1 cellular context compared by ENCODE assay signal in the genomic region with DNA sequence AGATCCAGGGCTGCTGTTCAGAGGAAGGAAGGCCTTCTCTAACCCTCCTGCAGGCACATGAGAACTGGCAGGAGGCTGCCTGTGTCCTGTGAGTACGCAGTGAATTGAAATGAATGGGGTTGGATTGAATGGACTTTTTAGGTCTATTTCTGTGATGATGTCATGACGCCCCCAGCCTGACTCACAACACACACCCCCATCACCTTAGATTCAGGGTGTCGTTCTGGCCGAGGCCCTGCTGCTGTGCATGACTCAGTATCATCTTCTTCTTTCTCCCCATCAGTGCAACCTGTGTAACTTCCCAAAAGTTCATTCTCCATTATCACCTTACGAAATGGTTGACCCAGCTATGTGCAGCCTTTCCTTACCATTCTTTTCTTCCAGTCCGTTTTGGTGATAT.
A peak's percentile ranks its signal among the peaks of the same experiment; 100 is the strongest.
TF ChIP-seq lines count a peak whose summit lies in the region.

No MANE protein-coding gene starts in this region.

TF ChIP-seq in HepG2, 621 proteins besides CTCF, POLR2A, EP300 and RAD21:
- TF ChIP-seq, protein P1, sequence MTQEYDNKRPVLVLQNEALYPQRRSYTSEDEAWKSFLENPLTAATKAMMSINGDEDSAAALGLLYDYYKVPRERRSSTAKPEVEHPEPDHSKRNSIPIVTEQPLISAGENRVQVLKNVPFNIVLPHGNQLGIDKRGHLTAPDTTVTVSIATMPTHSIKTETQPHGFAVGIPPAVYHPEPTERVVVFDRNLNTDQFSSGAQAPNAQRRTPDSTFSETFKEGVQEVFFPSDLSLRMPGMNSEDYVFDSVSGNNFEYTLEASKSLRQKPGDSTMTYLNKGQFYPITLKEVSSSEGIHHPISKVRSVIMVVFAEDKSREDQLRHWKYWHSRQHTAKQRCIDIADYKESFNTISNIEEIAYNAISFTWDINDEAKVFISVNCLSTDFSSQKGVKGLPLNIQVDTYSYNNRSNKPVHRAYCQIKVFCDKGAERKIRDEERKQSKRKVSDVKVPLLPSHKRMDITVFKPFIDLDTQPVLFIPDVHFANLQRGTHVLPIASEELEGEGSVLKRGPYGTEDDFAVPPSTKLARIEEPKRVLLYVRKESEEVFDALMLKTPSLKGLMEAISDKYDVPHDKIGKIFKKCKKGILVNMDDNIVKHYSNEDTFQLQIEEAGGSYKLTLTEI (CRISPR knock-in tag; conservative IDR thresholded peaks at IDR 0.05) = no peak
- no peak for TF ChIP-seq ZNF703 (CRISPR knock-in tag; IDR thresholded peaks at IDR 0.05; ENCODE audit: borderline replicate concordance)
- 0 out of 2 replicates have a peak, but pooled peaks have one; percentile 25 for TF ChIP-seq CREB1 (IDR thresholded peaks at IDR 0.05)
- no peak for TF ChIP-seq CREB1 (CRISPR knock-in tag; IDR thresholded peaks at IDR 0.05)
- TF ChIP-seq, protein P2, sequence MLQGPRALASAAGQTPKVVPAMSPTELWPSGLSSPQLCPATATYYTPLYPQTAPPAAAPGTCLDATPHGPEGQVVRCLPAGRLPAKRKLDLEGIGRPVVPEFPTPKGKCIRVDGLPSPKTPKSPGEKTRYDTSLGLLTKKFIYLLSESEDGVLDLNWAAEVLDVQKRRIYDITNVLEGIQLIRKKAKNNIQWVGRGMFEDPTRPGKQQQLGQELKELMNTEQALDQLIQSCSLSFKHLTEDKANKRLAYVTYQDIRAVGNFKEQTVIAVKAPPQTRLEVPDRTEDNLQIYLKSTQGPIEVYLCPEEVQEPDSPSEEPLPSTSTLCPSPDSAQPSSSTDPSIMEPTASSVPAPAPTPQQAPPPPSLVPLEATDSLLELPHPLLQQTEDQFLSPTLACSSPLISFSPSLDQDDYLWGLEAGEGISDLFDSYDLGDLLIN (CRISPR knock-in tag; IDR thresholded peaks at IDR 0.05; ENCODE audit: borderline replicate concordance) = no peak
- 0 out of 2 replicates have a peak, but pooled peaks have one; percentile 11 for TF ChIP-seq ATF7 (IDR thresholded peaks at IDR 0.05)
- TF ChIP-seq ATF7 (CRISPR knock-in tag; IDR thresholded peaks at IDR 0.05) = no peak
- TF ChIP-seq, protein P3, sequence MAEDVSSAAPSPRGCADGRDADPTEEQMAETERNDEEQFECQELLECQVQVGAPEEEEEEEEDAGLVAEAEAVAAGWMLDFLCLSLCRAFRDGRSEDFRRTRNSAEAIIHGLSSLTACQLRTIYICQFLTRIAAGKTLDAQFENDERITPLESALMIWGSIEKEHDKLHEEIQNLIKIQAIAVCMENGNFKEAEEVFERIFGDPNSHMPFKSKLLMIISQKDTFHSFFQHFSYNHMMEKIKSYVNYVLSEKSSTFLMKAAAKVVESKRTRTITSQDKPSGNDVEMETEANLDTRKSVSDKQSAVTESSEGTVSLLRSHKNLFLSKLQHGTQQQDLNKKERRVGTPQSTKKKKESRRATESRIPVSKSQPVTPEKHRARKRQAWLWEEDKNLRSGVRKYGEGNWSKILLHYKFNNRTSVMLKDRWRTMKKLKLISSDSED (CRISPR knock-in tag; IDR thresholded peaks at IDR 0.05) = no peak
- TF ChIP-seq CEBPB (IDR thresholded peaks at IDR 0.05; ENCODE audit: borderline replicate concordance, low read depth, low read length) = no peak
- no peak for TF ChIP-seq NR0B2 (CRISPR knock-in tag; IDR thresholded peaks at IDR 0.05)
- TF ChIP-seq TOE1 (CRISPR knock-in tag; IDR thresholded peaks at IDR 0.05) = no peak
- TF ChIP-seq MIER2 (CRISPR knock-in tag; IDR thresholded peaks at IDR 0.05) = no peak
- TF ChIP-seq THYN1 (CRISPR knock-in tag; IDR thresholded peaks at IDR 0.05; ENCODE audit: borderline replicate concordance, low read depth) = no peak
- no peak for TF ChIP-seq SATB2 (CRISPR knock-in tag; IDR thresholded peaks at IDR 0.05)
TF ChIP-seq in HepG2: peak in this region for 2.
